In genomic region chr3:57006048-57006709, GRCh38 we compare ENCODE assay signal across 12 cellular contexts. TPM values are rescaled to one million over a fixed set of nuclear protein-coding genes. Genes with fewer than 3 reads are reported as not detected.
DNase-seq lines count a peak whose midpoint lies in the region; ATAC-seq and TF ChIP-seq lines count a peak whose summit lies in the region.
"Had no signal": no experiment of that assay in that cellular context is flagged by ENCODE, and none has a peak within 500 bp of the region (broad histone marks: within the 10 kb centered on the region; RNA-seq: fewer than 3 reads in every experiment).

No MANE protein-coding gene starts in this region.

- H3K9me3 ChIP-seq in endodermal cell (ENCODE audit: control insufficient read depth, low read length): peaks cover 6% of the 10 kb centered on the region

- H3K9ac ChIP-seq in rectal smooth muscle tissue (ENCODE audit: low read length) (no peak overlapping the region), endodermal cell (ENCODE audit: extremely low read depth, low read length, poor library complexity, severe bottlenecking) (no peak overlapping the region)

- POLR2A ChIA-PET in T-cell (lab: Charles Lee): no interaction called here

- H3K4me1 Mint-ChIP-seq in endodermal cell (peaks cover 13% of the 10 kb centered on the region), T-cell (peaks cover 5 to 11% (median 5%) of the 10 kb centered on the region in 3 donors), endothelial cell (ENCODE audit: unreplicated experiment) (peaks cover 14% of the 10 kb centered on the region)

- peaks cover 8% of the 10 kb centered on the region for H3K36me3 Mint-ChIP-seq in endodermal cell (ENCODE audit: low read depth)
- H3K36me3 Mint-ChIP-seq in T-cell: no peaks in the 10 kb centered on the region
- no peaks in the 10 kb centered on the region for H3K36me3 Mint-ChIP-seq in endothelial cell (ENCODE audit: low read depth, unreplicated experiment)

- no peak overlapping the region for H3K4me3 ChIP-seq in coronary artery
- no peak overlapping the region for H3K4me3 ChIP-seq in rectal smooth muscle tissue (ENCODE audit: low read length)
- H3K4me3 ChIP-seq in endodermal cell (ENCODE audit: low read length): no peak overlapping the region
- H3K4me3 ChIP-seq: heart left ventricle had no signal

- TF ChIP-seq CTCF in coronary artery (IDR thresholded peaks at IDR 0.05): no peak
- no peak for TF ChIP-seq CTCF in endodermal cell (conservative IDR thresholded peaks at IDR 0.05)
- no peak for TF ChIP-seq CTCF in endothelial cell (IDR thresholded peaks at IDR 0.05; ENCODE audit: unreplicated experiment)

- no peaks in the 10 kb centered on the region for H3K27me3 Mint-ChIP-seq in endodermal cell (ENCODE audit: insufficient read depth)
- H3K27me3 Mint-ChIP-seq in T-cell: peaks cover 3 to 14% of the 10 kb centered on the region in 2 donors
- H3K27me3 Mint-ChIP-seq in endothelial cell (ENCODE audit: unreplicated experiment): peaks cover 1% of the 10 kb centered on the region

- 88 to 89% methylated on average over 9 to 12 of the region's 12 CpGs for WGBS in endodermal cell (ENCODE audit: insufficient coverage in 1 of 2, insufficient read length in 1 of 2), 2 experiments

- no peaks in the 10 kb centered on the region for H3K9me3 Mint-ChIP-seq in endodermal cell
- H3K9me3 Mint-ChIP-seq in T-cell: no peaks in the 10 kb centered on the region
- H3K9me3 Mint-ChIP-seq in endothelial cell (ENCODE audit: unreplicated experiment): no peaks in the 10 kb centered on the region
- H3K9me3 Mint-ChIP-seq: activated T-cell treated with anti-CD3 and anti-CD28 coated beads, Interleukin-2, amount 50 U/mL, for 4 hours had no signal

- DNase-seq in DMS79 (lab: John Stamatoyannopoulos, UW) (peak; percentile 17), NCI-H2196 (lab: John Stamatoyannopoulos, UW; ENCODE audit: unreplicated experiment) (peak; percentile 57), coronary artery (ENCODE audit: low spot score) (no peak), T-helper 1 cell (no peak), endodermal cell (no peak), T-cell (no peak), endothelial cell (ENCODE audit: low spot score) (no peak)
- DNase-seq: activated T-cell treated with anti-CD3 and anti-CD28 coated beads, Interleukin-2, amount 50 U/mL, for 4 hours; heart left ventricle; stimulated activated naive CD4-positive, alpha-beta T cell had no signal

- H3K27me3 ChIP-seq in rectal smooth muscle tissue (ENCODE audit: control insufficient read depth, insufficient read depth, low read length) (no peaks in the 10 kb centered on the region), endodermal cell (ENCODE audit: control insufficient read depth, insufficient read depth, low read length, poor library complexity, severe bottlenecking) (no peaks in the 10 kb centered on the region)
- H3K27me3 ChIP-seq: heart left ventricle had no signal

- no peak overlapping the region for H3K27ac Mint-ChIP-seq in endodermal cell
- no peak overlapping the region for H3K27ac Mint-ChIP-seq in T-cell
- no peak overlapping the region for H3K27ac Mint-ChIP-seq in endothelial cell (ENCODE audit: unreplicated experiment)

- H3K4me3 Mint-ChIP-seq in endodermal cell (no peak overlapping the region), T-cell (no peak overlapping the region), endothelial cell (ENCODE audit: unreplicated experiment) (no peak overlapping the region)
- H3K4me3 Mint-ChIP-seq: activated T-cell treated with anti-CD3 and anti-CD28 coated beads, Interleukin-2, amount 50 U/mL, for 4 hours had no signal

- no peak for ATAC-seq in T-cell (replicated peaks in 1 of 4)
- ATAC-seq: activated T-cell treated with anti-CD3 and anti-CD28 coated beads, Interleukin-2, amount 50 U/mL, for 4 hours; heart left ventricle had no signal

- H3K36me3 ChIP-seq in rectal smooth muscle tissue (ENCODE audit: control insufficient read depth, insufficient read depth, low read length) (no peaks in the 10 kb centered on the region), endodermal cell (ENCODE audit: control insufficient read depth, insufficient read depth, low read length) (no peaks in the 10 kb centered on the region)
- H3K36me3 ChIP-seq: heart left ventricle had no signal

- H3K27ac ChIP-seq in coronary artery: peak overlapping the region; percentile 74 to 87
- peak overlapping the region; percentile 93 for H3K27ac ChIP-seq in rectal smooth muscle tissue (ENCODE audit: low read depth, low read length)
- H3K27ac ChIP-seq in endodermal cell (ENCODE audit: low read depth, low read length): no peak overlapping the region

- CTCF ChIA-PET in T-cell (lab: Charles Lee): interaction anchor here in 1 of 2 donors (0.7 to 2.1 kb wide), 2 partner anchors 10 to 294 kb away, joined by 3 to 8 read pairs; no protein-coding TSS in a partner anchor

- peaks cover 47% of the 10 kb centered on the region for H3K4me1 ChIP-seq in rectal smooth muscle tissue (ENCODE audit: control insufficient read depth, insufficient read depth, low read length)
- no peaks in the 10 kb centered on the region for H3K4me1 ChIP-seq in endodermal cell (ENCODE audit: control insufficient read depth, insufficient read depth, low read length)

RNA-seq across cellular contexts. Expression of gene SPATA12, which starts 54.3 kb away (rescaled TPM):
- total RNA-seq in endodermal cell: not detected
- not detected for polyA plus RNA-seq in endodermal cell (2013, experiment 1 of 2)
- polyA plus RNA-seq in endodermal cell (2013, experiment 2 of 2): not detected
- total RNA-seq in T-cell: not detected
- 0.15 TPM for total RNA-seq in endothelial cell (ENCODE audit: unreplicated experiment)
- total RNA-seq: activated T-cell treated with anti-CD3 and anti-CD28 coated beads, Interleukin-2, amount 50 U/mL, for 4 hours; cerebellum had no signal

Comparison
In these comparisons a context has a peak if more than half of its experiments do, and no peak if none do; other contexts are left out.
1. DNase-seq: peak in DMS79 (single experiment) and NCI-H2196 (single experiment); none in coronary artery (single experiment), T-helper 1 cell (0 of 5), endodermal cell (single experiment), T-cell (0 of 34) and endothelial cell (single experiment).